24 cellular contexts compared by ENCODE assay signal in genomic region chr12:67826148-67826547, GRCh38.
DNase-seq lines count a peak whose midpoint lies in the region; ATAC-seq and TF ChIP-seq lines count a peak whose summit lies in the region.
"Had no signal": no experiment of that assay in that cellular context is flagged by ENCODE, and none has a peak within 500 bp of the region (broad histone marks: within the 10 kb centered on the region; RNA-seq: fewer than 3 reads in every experiment).

No MANE protein-coding gene starts in this region.

- in situ Hi-C loops in ACHN (cut with HindIII; ENCODE audit: low pct_ligation_motif_present, low pct_unique_long_range_greater_than_20kb, low sequenced_read_pairs): no loop called here

- DNase-seq in ACHN: peak; percentile 8
- peak; percentile 15 for DNase-seq in HFFc6
- no peak for DNase-seq in left ventricle myocardium superior
- DNase-seq in psoas muscle: no peak
- DNase-seq in activated CD4-positive, alpha-beta T cell treated with anti-CD3 and anti-CD28 coated beads for 1 hour: no peak
- DNase-seq in AML-193 (lab: John Stamatoyannopoulos, UW): no peak
- DNase-seq in CD14-positive monocyte (ENCODE audit: low spot score): no peak
- DNase-seq: activated CD4-positive, alpha-beta T cell treated with anti-CD3 and anti-CD28 coated beads, Interleukin-2, amount 50 U/mL, for 4 hours; activated gamma-delta T cell; activated T-cell treated with anti-CD3 and anti-CD28 coated beads for 4 hours; CD8-positive, alpha-beta memory T cell; central memory CD4-positive, alpha-beta T cell; erythroblast; H7; KBM-7; kidney glomerular epithelial cell; midbrain; MV-4-11; NCI-H187 treated with DMSO at 0.1 percent for 48 hours; NCI-H226 had no signal

- H3K4me3 ChIP-seq in psoas muscle: no peak overlapping the region
- H3K4me3 ChIP-seq: neural progenitor cell, SJSA1, suprapubic skin had no signal

- H3K4me1 ChIP-seq in psoas muscle: peaks cover 37% of the 10 kb centered on the region
- H3K4me1 ChIP-seq: neural progenitor cell, suprapubic skin had no signal

- peak; percentile 20 for ATAC-seq in left ventricle myocardium superior
- peak in 1 of 4 donors; percentile 16 for ATAC-seq in psoas muscle
- ATAC-seq in HG03442 (IDR thresholded peaks at IDR 0.05; ENCODE audit: unreplicated experiment): no peak

- H3K9me3 Mint-ChIP-seq in HFFc6 (no peaks in the 10 kb centered on the region), CD14-positive monocyte (peaks cover 0 to 2% (median 0%) of the 10 kb centered on the region in 7 donors)
- H3K9me3 Mint-ChIP-seq: CD8-positive, alpha-beta memory T cell; neural progenitor cell had no signal

- no peaks in the 10 kb centered on the region for H3K36me3 Mint-ChIP-seq in HFFc6 (ENCODE audit: low read depth)
- H3K36me3 Mint-ChIP-seq in CD14-positive monocyte: no peaks in the 10 kb centered on the region
- H3K36me3 Mint-ChIP-seq: CD8-positive, alpha-beta memory T cell; neural progenitor cell had no signal

- intact Hi-C loops in left ventricle myocardium superior (cut with micrococcal nuclease) (no loop called here), psoas muscle (cut with DNase I) (loop anchor here (5.0 to 10.0 kb wide), 4 partner anchors 61 to 174 kb away; no protein-coding TSS in a partner anchor), CD14-positive monocyte (cut with micrococcal nuclease) (no loop called here)

- H3K4me3 Mint-ChIP-seq in HFFc6 (peak overlapping the region; percentile 90; the same call in 1 of the 2 replicates), CD14-positive monocyte (no peak overlapping the region)
- H3K4me3 Mint-ChIP-seq: CD8-positive, alpha-beta memory T cell; neural progenitor cell had no signal

- H3K4me1 Mint-ChIP-seq in HFFc6 (ENCODE audit: low read depth) (peaks cover 42% of the 10 kb centered on the region), CD14-positive monocyte (no peaks in the 10 kb centered on the region)

- TF ChIP-seq CTCF in HFFc6 (IDR thresholded peaks at IDR 0.05) (no peak), psoas muscle (IDR thresholded peaks at IDR 0.05) (no peak), CD14-positive monocyte (IDR thresholded peaks at IDR 0.05) (no peak)

- peak overlapping the region; percentile 95 for H3K27ac ChIP-seq in psoas muscle
- H3K27ac ChIP-seq: neural progenitor cell, SJSA1, suprapubic skin had no signal

- peak overlapping the region; percentile 97 for H3K27ac Mint-ChIP-seq in HFFc6
- no peak overlapping the region for H3K27ac Mint-ChIP-seq in CD14-positive monocyte
- H3K27ac Mint-ChIP-seq: neural progenitor cell had no signal

- H3K36me3 ChIP-seq in psoas muscle (ENCODE audit: insufficient read depth in 1 of 2, low read depth in 1 of 2): no peaks in the 10 kb centered on the region
- H3K36me3 ChIP-seq: neural progenitor cell, SJSA1, suprapubic skin had no signal

- H3K27me3 Mint-ChIP-seq in HFFc6 (ENCODE audit: insufficient read depth) (no peaks in the 10 kb centered on the region), CD14-positive monocyte (ENCODE audit: low read depth in 3 of 3) (no peaks in the 10 kb centered on the region)
- H3K27me3 Mint-ChIP-seq: CD8-positive, alpha-beta memory T cell had no signal

- no peaks in the 10 kb centered on the region for H3K27me3 ChIP-seq in psoas muscle (ENCODE audit: insufficient read depth in 3 of 3, low read length in 2 of 3)
- H3K27me3 ChIP-seq: neural progenitor cell, SJSA1, suprapubic skin had no signal

- WGBS in psoas muscle, 3 donors: 15 to 44% (median 28%) methylated on average over 2 of the region's 2 CpGs

- no peaks in the 10 kb centered on the region for H3K9me3 ChIP-seq in psoas muscle
- H3K9me3 ChIP-seq: SJSA1, suprapubic skin had no signal

Comparison
In these comparisons a context has a peak if more than half of its experiments do, and no peak if none do; other contexts are left out.
1. DNase-seq: peak in ACHN (single experiment) and HFFc6 (single experiment); none in left ventricle myocardium superior (single experiment), psoas muscle (0 of 2), activated CD4-positive, alpha-beta T cell treated with anti-CD3 and anti-CD28 coated beads for 1 hour (single experiment), AML-193 (0 of 2) and CD14-positive monocyte (single experiment).
2. intact Hi-C loops: an anchor here in psoas muscle (5.0 to 10.0 kb wide); none called in left ventricle myocardium superior and CD14-positive monocyte.